ENCODE assay signal across 17 cellular contexts in genomic region chr12:68910128-68910527, GRCh38.
"Had no signal": no experiment of that assay in that cellular context is flagged by ENCODE, and none has a peak within 500 bp of the region (broad histone marks: within the 10 kb centered on the region; RNA-seq: fewer than 3 reads in every experiment).

No MANE protein-coding gene starts in this region.

- H3K27ac ChIP-seq: brain microvascular endothelial cell, left ventricle myocardium inferior, neutrophil, parathyroid adenoma, tibial nerve, uterus had no signal

- ATAC-seq: activated CD8-positive, alpha-beta T cell treated with anti-CD3 and anti-CD28 coated beads for 36 hours; natural killer cell; stimulated activated naive B cell treated with anti-CD40 and anti-IgM and Interleukin-4, amounts not matched to agents 10 μg/mL and 1 μg/mL and 100 μg/mL, for 72 hours; T-cell had no signal

- H3K4me1 Mint-ChIP-seq: natural killer cell had no signal

- H3K4me1 ChIP-seq: left ventricle myocardium inferior, parathyroid adenoma, uterus had no signal

- DNase-seq: activated CD8-positive, alpha-beta T cell treated with anti-CD3 and anti-CD28 coated beads for 36 hours; activated gamma-delta T cell treated with Interleukin-2 at 50 U/mL for 16 hours; activated T-cell treated with anti-CD3 and anti-CD28 coated beads, Interleukin-2, amount 50 U/mL, for 48 hours; brain microvascular endothelial cell; hypothalamus; left ventricle myocardium inferior; mesendoderm; natural killer cell; stimulated activated CD4-positive, alpha-beta T cell treated with anti-CD3 and anti-CD28 coated beads, Interleukin-2, amount 100 ng/mL, for 48 hours; stimulated activated naive B cell treated with anti-CD40 and anti-IgM and Interleukin-4, amounts not matched to agents 10 μg/mL and 1 μg/mL and 100 μg/mL, for 72 hours; T-cell; T1000; uterus had no signal

- H3K4me3 ChIP-seq: left ventricle myocardium inferior, tibial nerve, uterus had no signal

- H3K9me3 ChIP-seq: left ventricle myocardium inferior, neutrophil, tibial nerve, uterus had no signal

- H3K27ac Mint-ChIP-seq: activated CD8-positive, alpha-beta T cell treated with anti-CD3 and anti-CD28 coated beads for 36 hours; activated naive CD8-positive, alpha-beta T cell; natural killer cell; stimulated activated naive B cell treated with anti-CD40 and anti-IgM and Interleukin-4, amounts not matched to agents 10 μg/mL and 1 μg/mL and 100 μg/mL, for 72 hours; T-cell had no signal

- H3K9me3 Mint-ChIP-seq: activated CD8-positive, alpha-beta T cell treated with anti-CD3 and anti-CD28 coated beads for 36 hours; natural killer cell; stimulated activated naive B cell treated with anti-CD40 and anti-IgM and Interleukin-4, amounts not matched to agents 10 μg/mL and 1 μg/mL and 100 μg/mL, for 72 hours; T-cell had no signal

- H3K36me3 ChIP-seq: brain microvascular endothelial cell, left ventricle myocardium inferior, neutrophil, tibial nerve, uterus had no signal

- H3K27me3 Mint-ChIP-seq: stimulated activated naive B cell treated with anti-CD40 and anti-IgM and Interleukin-4, amounts not matched to agents 10 μg/mL and 1 μg/mL and 100 μg/mL, for 72 hours; T-cell had no signal

- H3K27me3 ChIP-seq: brain microvascular endothelial cell, neutrophil, tibial nerve, uterus had no signal

- H3K36me3 Mint-ChIP-seq: natural killer cell, T-cell had no signal

- H3K4me3 Mint-ChIP-seq: activated CD8-positive, alpha-beta T cell treated with anti-CD3 and anti-CD28 coated beads for 36 hours; activated naive CD8-positive, alpha-beta T cell; natural killer cell; stimulated activated naive B cell treated with anti-CD40 and anti-IgM and Interleukin-4, amounts not matched to agents 10 μg/mL and 1 μg/mL and 100 μg/mL, for 72 hours; T-cell had no signal
